ENCODE assay signal across 26 cellular contexts in the genomic region with DNA sequence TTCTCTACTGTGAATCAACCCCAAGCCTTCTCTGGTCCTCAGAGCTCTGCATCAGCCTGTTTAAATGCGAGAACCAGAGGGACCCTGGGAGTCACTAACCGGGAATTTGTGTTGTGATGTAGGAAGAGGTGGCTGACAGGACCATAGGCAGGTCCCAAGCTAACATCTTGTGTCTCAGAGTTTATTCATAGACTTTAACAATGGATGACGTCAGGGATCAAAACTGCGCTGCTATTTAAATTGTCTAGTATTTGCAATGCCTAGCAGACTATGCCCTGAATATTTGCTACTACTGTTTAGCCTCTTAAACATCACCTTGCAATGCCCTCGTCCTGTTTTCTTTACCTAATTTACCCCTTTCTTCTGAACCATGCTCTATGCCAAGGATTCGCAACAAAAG.
DNase-seq lines count a peak whose midpoint lies in the region; ATAC-seq, FAIRE-seq and TF ChIP-seq lines count a peak whose summit lies in the region.
"Had no signal": no experiment of that assay in that cellular context is flagged by ENCODE, and none has a peak within 500 bp of the region (broad histone marks: within the 10 kb centered on the region; RNA-seq: fewer than 3 reads in every experiment).

No MANE protein-coding gene starts in this region.

- H3K27ac Mint-ChIP-seq in nephron progenitor cell, result peak overlapping the region; percentile 55
- no peak overlapping the region for H3K27ac Mint-ChIP-seq in stimulated activated naive B cell treated with anti-CD40 and anti-IgM and Interleukin-4, amounts not matched to agents 10 μg/mL and 1 μg/mL and 100 μg/mL, for 72 hours
- H3K27ac Mint-ChIP-seq: activated naive CD4-positive, alpha-beta T cell treated with anti-CD3 and anti-CD28 coated beads, Interleukin-2, amount 50 U/mL, for 24 hours; natural killer cell treated with Interleukin-12 subunit alpha and Interleukin-12 subunit beta and Interleukin-15 and Interleukin-18, amount 100 ng/mL, for 72 hours; T-helper 2 cell treated with Interferon-gamma antibody and Interleukin-4, amounts not matched to agents 5 μg/mL and 100 μg/mL, for 36 hours had no signal

- no peaks in the 10 kb centered on the region for H3K79me2 ChIP-seq in GM23248 (ENCODE audit: insufficient read depth)
- no peaks in the 10 kb centered on the region for H3K79me2 ChIP-seq in OCI-LY1 (ENCODE audit: insufficient read depth, low read length)

- H3F3A ChIP-seq in GM23248 (ENCODE audit: insufficient read depth) (peaks cover 12% of the 10 kb centered on the region; the same call in 1 of the 2 replicates), OCI-LY1 (ENCODE audit: insufficient read depth, low read length) (no peaks in the 10 kb centered on the region)

- no peaks in the 10 kb centered on the region for H3K9me3 Mint-ChIP-seq in nephron progenitor cell
- H3K9me3 Mint-ChIP-seq in stimulated activated naive B cell treated with anti-CD40 and anti-IgM and Interleukin-4, amounts not matched to agents 10 μg/mL and 1 μg/mL and 100 μg/mL, for 72 hours, result no peaks in the 10 kb centered on the region
- H3K9me3 Mint-ChIP-seq: mesothelial cell of epicardium had no signal

- H3K9me3 ChIP-seq in GM23248 (ENCODE audit: low read depth) (no peaks in the 10 kb centered on the region), OCI-LY1 (ENCODE audit: low read length) (no peaks in the 10 kb centered on the region), gastroesophageal sphincter (no peaks in the 10 kb centered on the region)
- H3K9me3 ChIP-seq: esophagus squamous epithelium had no signal

- H3K4me3 ChIP-seq in GM23248 (no peak overlapping the region), OCI-LY1 (ENCODE audit: low read depth, low read length, poor library complexity, severe bottlenecking) (no peak overlapping the region), bronchial epithelial cell (ENCODE audit: low read depth, low read length) (no peak overlapping the region), gastroesophageal sphincter (no peak overlapping the region)
- H3K4me3 ChIP-seq: esophagus squamous epithelium had no signal

- peak; percentile 72 for DNase-seq in GM23248
- DNase-seq in bronchial epithelial cell (ENCODE audit: low read depth), result peak; percentile 84
- no peak for DNase-seq in nephron progenitor cell
- no peak for DNase-seq in SW 1271 (lab: John Stamatoyannopoulos, UW)
- no peak for DNase-seq in stimulated activated naive B cell treated with anti-CD40 and anti-IgM and Interleukin-4, amounts not matched to agents 10 μg/mL and 1 μg/mL and 100 μg/mL, for 72 hours
- DNase-seq: DMS 273 treated with DMSO at 0.1 percent for 48 hours; effector memory CD4-positive, alpha-beta T cell; esophagus squamous epithelium; GDM1; left colon; NCI-H1092 treated with DMSO at 0.1 percent for 48 hours; NCI-H2029; NCI-H2227 treated with DMSO at 0.1 percent for 48 hours; NCI-H748 treated with DMSO at 0.1 percent for 48 hours; WERI-Rb-1 had no signal

- H3K27me3 ChIP-seq in GM23248 (replicated peaks; ENCODE audit: insufficient read depth), result no peaks in the 10 kb centered on the region
- H3K27me3 ChIP-seq in OCI-LY1 (ENCODE audit: insufficient read depth, low read length), result no peaks in the 10 kb centered on the region
- no peaks in the 10 kb centered on the region for H3K27me3 ChIP-seq in bronchial epithelial cell (ENCODE audit: control insufficient read depth, insufficient read depth, low read length)
- H3K27me3 ChIP-seq in gastroesophageal sphincter, result peaks cover 6% of the 10 kb centered on the region
- H3K27me3 ChIP-seq: esophagus squamous epithelium had no signal

- H3K9me2 ChIP-seq in GM23248 (ENCODE audit: insufficient read depth), result no peaks in the 10 kb centered on the region
- H3K9me2 ChIP-seq in OCI-LY1 (ENCODE audit: low read depth, low read length), result no peaks in the 10 kb centered on the region

- no peak for TF ChIP-seq POLR2A in gastroesophageal sphincter (IDR thresholded peaks at IDR 0.05)

- no peak for TF ChIP-seq EP300 in gastroesophageal sphincter (IDR thresholded peaks at IDR 0.05)

- H3K27ac ChIP-seq in GM23248 (peak overlapping the region; percentile 11; the same call in 1 of the 2 replicates), OCI-LY1 (ENCODE audit: low read depth, low read length, poor library complexity, severe bottlenecking) (no peak overlapping the region), gastroesophageal sphincter (no peak overlapping the region)
- H3K27ac ChIP-seq: esophagus squamous epithelium, WERI-Rb-1 had no signal

- WGBS in GM23248 (ENCODE audit: low coverage in 1 of 2, low lambda C conversion rate in 2 of 2, missing lambda C conversion rate in 2 of 2), 2 experiments, result 51 to 54% methylated on average over 6 of the region's 6 CpGs
- WGBS in gastroesophageal sphincter (ENCODE audit: low coverage in 1 of 2), 2 donors, result 74 to 82% methylated on average over 4 to 5 of the region's 6 CpGs

- H3K4me1 Mint-ChIP-seq in nephron progenitor cell, result peaks cover 10% of the 10 kb centered on the region
- H3K4me1 Mint-ChIP-seq in stimulated activated naive B cell treated with anti-CD40 and anti-IgM and Interleukin-4, amounts not matched to agents 10 μg/mL and 1 μg/mL and 100 μg/mL, for 72 hours, result peaks cover 6 to 15% of the 10 kb centered on the region in 2 donors
- H3K4me1 Mint-ChIP-seq: activated naive CD4-positive, alpha-beta T cell treated with anti-CD3 and anti-CD28 coated beads, Interleukin-2, amount 50 U/mL, for 24 hours had no signal

- H3K4me2 ChIP-seq in GM23248 (ENCODE audit: unreplicated experiment) (no peak overlapping the region), OCI-LY1 (ENCODE audit: low read length) (peak overlapping the region; percentile 22; the same call in 1 of the 2 replicates)

- H3K4me3 Mint-ChIP-seq in nephron progenitor cell, result no peak overlapping the region
- H3K4me3 Mint-ChIP-seq in stimulated activated naive B cell treated with anti-CD40 and anti-IgM and Interleukin-4, amounts not matched to agents 10 μg/mL and 1 μg/mL and 100 μg/mL, for 72 hours, result no peak overlapping the region
- H3K4me3 Mint-ChIP-seq: activated naive CD4-positive, alpha-beta T cell treated with anti-CD3 and anti-CD28 coated beads, Interleukin-2, amount 50 U/mL, for 24 hours; mesothelial cell of epicardium; natural killer cell treated with Interleukin-12 subunit alpha and Interleukin-12 subunit beta and Interleukin-15 and Interleukin-18, amount 100 ng/mL, for 72 hours; T-helper 2 cell treated with Interferon-gamma antibody and Interleukin-4, amounts not matched to agents 5 μg/mL and 100 μg/mL, for 36 hours had no signal

- H4K20me1 ChIP-seq in GM23248 (ENCODE audit: insufficient read depth) (no peaks in the 10 kb centered on the region), OCI-LY1 (ENCODE audit: insufficient read depth, low read length) (no peaks in the 10 kb centered on the region)

- H2AFZ ChIP-seq in GM23248 (no peak overlapping the region; the same call in 1 of the 2 replicates), OCI-LY1 (ENCODE audit: low read length) (peak overlapping the region; percentile 14; the same call in 1 of the 2 replicates)

- ATAC-seq in gastroesophageal sphincter (no peak), HG03378 (IDR thresholded peaks at IDR 0.05; ENCODE audit: unreplicated experiment) (no peak)
- ATAC-seq in stimulated activated naive B cell treated with anti-CD40 and anti-IgM and Interleukin-4, amounts not matched to agents 10 μg/mL and 1 μg/mL and 100 μg/mL, for 72 hours (replicated peaks), result no peak
- ATAC-seq: left colon; natural killer cell treated with Interleukin-12 subunit alpha and Interleukin-12 subunit beta and Interleukin-15 and Interleukin-18, amount 100 ng/mL, for 72 hours; sciatic nerve; SK-N-SH treated with all-trans-retinoic acid at 6 μM for 48 hours had no signal

- H3K9ac ChIP-seq in GM23248 (no peak overlapping the region), OCI-LY1 (ENCODE audit: low read length) (no peak overlapping the region)

- H3K36me3 Mint-ChIP-seq in nephron progenitor cell (ENCODE audit: low read depth), result no peaks in the 10 kb centered on the region
- no peaks in the 10 kb centered on the region for H3K36me3 Mint-ChIP-seq in stimulated activated naive B cell treated with anti-CD40 and anti-IgM and Interleukin-4, amounts not matched to agents 10 μg/mL and 1 μg/mL and 100 μg/mL, for 72 hours
- H3K36me3 Mint-ChIP-seq: activated naive CD4-positive, alpha-beta T cell treated with anti-CD3 and anti-CD28 coated beads, Interleukin-2, amount 50 U/mL, for 24 hours; CD14-positive monocyte; mesothelial cell of epicardium; natural killer cell treated with Interleukin-12 subunit alpha and Interleukin-12 subunit beta and Interleukin-15 and Interleukin-18, amount 100 ng/mL, for 72 hours had no signal

- TF ChIP-seq CTCF in OCI-LY1 (IDR thresholded peaks at IDR 0.05; ENCODE audit: low read length) (no peak), bronchial epithelial cell (IDR thresholded peaks at IDR 0.05; ENCODE audit: insufficient read depth, low read length, severe bottlenecking) (no peak), nephron progenitor cell (IDR thresholded peaks at IDR 0.05) (no peak), gastroesophageal sphincter (IDR thresholded peaks at IDR 0.05) (no peak)

- no peaks in the 10 kb centered on the region for H3K36me3 ChIP-seq in GM23248 (ENCODE audit: low read depth)
- H3K36me3 ChIP-seq in OCI-LY1 (ENCODE audit: insufficient read depth, low read length), result no peaks in the 10 kb centered on the region
- no peaks in the 10 kb centered on the region for H3K36me3 ChIP-seq in bronchial epithelial cell (ENCODE audit: control insufficient read depth, insufficient read depth, low read length)
- no peaks in the 10 kb centered on the region for H3K36me3 ChIP-seq in gastroesophageal sphincter
- H3K36me3 ChIP-seq: esophagus squamous epithelium, WERI-Rb-1 had no signal

- H3K4me1 ChIP-seq in GM23248 (ENCODE audit: insufficient read depth) (peaks cover 20% of the 10 kb centered on the region), OCI-LY1 (ENCODE audit: insufficient read depth, low read length, severe bottlenecking) (peaks cover 14% of the 10 kb centered on the region), gastroesophageal sphincter (no peaks in the 10 kb centered on the region)
- H3K4me1 ChIP-seq: esophagus squamous epithelium had no signal

- no peak for FAIRE-seq in bronchial epithelial cell (lab: Jason Lieb, UNC)
- FAIRE-seq: RCC 7860 had no signal

- in situ Hi-C loops in GM23248 (cut with MboI), result no loop called here

- peaks cover 5% of the 10 kb centered on the region for H3K27me3 Mint-ChIP-seq in nephron progenitor cell (ENCODE audit: low read depth, poor library complexity)
- H3K27me3 Mint-ChIP-seq in stimulated activated naive B cell treated with anti-CD40 and anti-IgM and Interleukin-4, amounts not matched to agents 10 μg/mL and 1 μg/mL and 100 μg/mL, for 72 hours, result no peaks in the 10 kb centered on the region
- H3K27me3 Mint-ChIP-seq: activated naive CD4-positive, alpha-beta T cell treated with anti-CD3 and anti-CD28 coated beads, Interleukin-2, amount 50 U/mL, for 24 hours; natural killer cell treated with Interleukin-12 subunit alpha and Interleukin-12 subunit beta and Interleukin-15 and Interleukin-18, amount 100 ng/mL, for 72 hours had no signal

Comparison
In these comparisons a context has a peak if more than half of its experiments do, and no peak if none do; other contexts are left out.
1. DNase-seq: peak in GM23248 (single experiment) and bronchial epithelial cell (single experiment); none in nephron progenitor cell (single experiment), SW 1271 (0 of 2) and stimulated activated naive B cell treated with anti-CD40 and anti-IgM and Interleukin-4, amounts not matched to agents 10 μg/mL and 1 μg/mL and 100 μg/mL, for 72 hours (single experiment).